Comparison of ENCODE assay signal across 19 cellular contexts in the genomic region with DNA sequence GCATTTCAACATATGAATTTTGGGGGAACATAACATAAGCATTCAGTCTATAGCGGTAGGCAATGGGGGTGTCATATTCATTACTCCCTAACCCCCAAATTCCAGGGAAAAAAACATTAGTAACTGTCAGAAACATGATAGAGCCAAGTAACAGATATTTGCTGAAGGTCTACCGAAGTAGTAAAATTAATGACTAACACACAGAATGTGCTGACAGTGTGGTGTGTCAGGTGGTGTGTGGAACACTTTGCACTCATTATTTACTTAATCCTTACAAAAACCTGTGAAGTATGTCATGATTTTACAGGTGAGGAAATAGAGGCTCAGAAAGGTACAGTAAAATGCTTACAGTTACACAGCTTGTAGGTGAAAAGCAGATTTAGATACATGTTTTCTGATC.
"Had no signal": no experiment of that assay in that cellular context is flagged by ENCODE, and none has a peak within 500 bp of the region (broad histone marks: within the 10 kb centered on the region; RNA-seq: fewer than 3 reads in every experiment).

No MANE protein-coding gene starts in this region.

- H3K4me3 Mint-ChIP-seq: activated naive CD4-positive, alpha-beta T cell treated with anti-CD3 and anti-CD28 coated beads, Interleukin-2, amount 50 U/mL, for 24 hours; stimulated activated naive CD8-positive, alpha-beta T cell treated with anti-CD3 and anti-CD28 coated beads, Interleukin-15, Interleukin-2, amounts not matched to agents 100 ng/mL and 50 ng/mL, for 24 hours had no signal

- H3K27me3 ChIP-seq: ascending aorta, cardiac muscle cell, tibial nerve, vagina had no signal

- H3K36me3 ChIP-seq: ascending aorta, cardiac muscle cell, heart right ventricle, prostate gland, tibial nerve, vagina had no signal

- H3K9me3 Mint-ChIP-seq: activated naive CD4-positive, alpha-beta T cell treated with anti-CD3 and anti-CD28 coated beads, Interleukin-2, amount 50 U/mL, for 24 hours; stimulated activated naive CD8-positive, alpha-beta T cell treated with anti-CD3 and anti-CD28 coated beads, Interleukin-15, Interleukin-2, amounts not matched to agents 100 ng/mL and 50 ng/mL, for 24 hours had no signal

- H3K27me3 Mint-ChIP-seq: stimulated activated naive CD8-positive, alpha-beta T cell treated with anti-CD3 and anti-CD28 coated beads, Interleukin-15, Interleukin-2, amounts not matched to agents 100 ng/mL and 50 ng/mL, for 24 hours had no signal

- H3K36me3 Mint-ChIP-seq: activated naive CD4-positive, alpha-beta T cell treated with anti-CD3 and anti-CD28 coated beads, Interleukin-2, amount 50 U/mL, for 24 hours had no signal

- H3K27ac Mint-ChIP-seq: activated naive CD4-positive, alpha-beta T cell treated with anti-CD3 and anti-CD28 coated beads, Interleukin-2, amount 50 U/mL, for 24 hours; stimulated activated naive CD8-positive, alpha-beta T cell treated with anti-CD3 and anti-CD28 coated beads, Interleukin-15, Interleukin-2, amounts not matched to agents 100 ng/mL and 50 ng/mL, for 24 hours had no signal

- DNase-seq: activated CD4-positive, alpha-beta T cell treated with anti-CD3 and anti-CD28 coated beads, Interleukin-2, amount 50 U/mL, for 1 hour; activated CD4-positive, CD25-positive, alpha-beta regulatory T cell treated with anti-CD3 and anti-CD28 coated beads, Interleukin-2, amount 50 U/mL, for 72 hours; activated CD8-positive, alpha-beta memory T cell treated with anti-CD3 and anti-CD28 coated beads for 24 hours; activated CD8-positive, alpha-beta memory T cell treated with anti-CD3 and anti-CD28 coated beads, Interleukin-2, amount 50 U/mL, for 48 hours; activated gamma-delta T cell; activated T-cell treated with anti-CD3 and anti-CD28 coated beads, Interleukin-2, amount 50 U/mL, for 48 hours; heart right ventricle; left colon; right cardiac atrium; T-helper 2 cell had no signal

- H3K4me1 Mint-ChIP-seq: activated naive CD4-positive, alpha-beta T cell treated with anti-CD3 and anti-CD28 coated beads, Interleukin-2, amount 50 U/mL, for 24 hours had no signal

- H3K9me3 ChIP-seq: ascending aorta, heart right ventricle, prostate gland, tibial nerve, vagina had no signal

- ATAC-seq: heart right ventricle, left colon, right cardiac atrium had no signal

- H3K4me1 ChIP-seq: ascending aorta, heart right ventricle, prostate gland, tibial nerve, vagina had no signal

- H3K27ac ChIP-seq: ascending aorta, cardiac muscle cell, heart right ventricle, prostate gland, skin epidermis, tibial nerve, vagina, VCaP had no signal

- H3K4me3 ChIP-seq: ascending aorta, cardiac muscle cell, heart right ventricle, prostate gland, skin epidermis, tibial nerve, vagina had no signal
